ENCODE assay signal across 1 cellular context in the genomic region with DNA sequence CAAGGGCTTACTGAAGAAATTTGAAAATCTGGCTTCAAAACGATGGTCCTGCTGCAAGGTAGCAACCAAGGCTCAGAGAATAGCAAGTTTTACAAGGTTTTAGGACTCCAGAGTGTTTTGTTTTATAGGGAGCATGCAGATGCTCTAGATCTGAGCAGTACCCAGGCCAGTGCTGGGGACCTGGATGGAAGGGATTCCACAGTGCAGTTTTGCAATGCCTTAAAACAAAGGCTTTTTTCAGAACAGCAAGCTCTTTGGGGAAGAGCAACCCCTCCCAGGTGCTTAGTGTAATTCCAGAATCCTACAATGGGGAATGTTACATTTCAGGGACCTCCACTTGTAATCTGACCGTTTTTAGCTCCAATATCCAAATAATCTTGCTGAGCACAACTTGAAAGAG.
TF ChIP-seq lines count a peak whose summit lies in the region.

No MANE protein-coding gene starts in this region.

TF ChIP-seq in HepG2, 621 proteins besides CTCF, POLR2A, EP300 and RAD21:
- TF ChIP-seq, protein P1, sequence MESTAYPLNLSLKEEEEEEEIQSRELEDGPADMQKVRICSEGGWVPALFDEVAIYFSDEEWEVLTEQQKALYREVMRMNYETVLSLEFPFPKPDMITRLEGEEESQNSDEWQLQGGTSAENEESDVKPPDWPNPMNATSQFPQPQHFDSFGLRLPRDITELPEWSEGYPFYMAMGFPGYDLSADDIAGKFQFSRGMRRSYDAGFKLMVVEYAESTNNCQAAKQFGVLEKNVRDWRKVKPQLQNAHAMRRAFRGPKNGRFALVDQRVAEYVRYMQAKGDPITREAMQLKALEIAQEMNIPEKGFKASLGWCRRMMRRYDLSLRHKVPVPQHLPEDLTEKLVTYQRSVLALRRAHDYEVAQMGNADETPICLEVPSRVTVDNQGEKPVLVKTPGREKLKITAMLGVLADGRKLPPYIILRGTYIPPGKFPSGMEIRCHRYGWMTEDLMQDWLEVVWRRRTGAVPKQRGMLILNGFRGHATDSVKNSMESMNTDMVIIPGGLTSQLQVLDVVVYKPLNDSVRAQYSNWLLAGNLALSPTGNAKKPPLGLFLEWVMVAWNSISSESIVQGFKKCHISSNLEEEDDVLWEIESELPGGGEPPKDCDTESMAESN (CRISPR knock-in tag; conservative IDR thresholded peaks at IDR 0.05) = no peak
- no peak for TF ChIP-seq ZNF446 (CRISPR knock-in tag; IDR thresholded peaks at IDR 0.05)
- no peak for TF ChIP-seq SIX1 (CRISPR knock-in tag; IDR thresholded peaks at IDR 0.05; ENCODE audit: borderline replicate concordance)
- TF ChIP-seq, protein P2, sequence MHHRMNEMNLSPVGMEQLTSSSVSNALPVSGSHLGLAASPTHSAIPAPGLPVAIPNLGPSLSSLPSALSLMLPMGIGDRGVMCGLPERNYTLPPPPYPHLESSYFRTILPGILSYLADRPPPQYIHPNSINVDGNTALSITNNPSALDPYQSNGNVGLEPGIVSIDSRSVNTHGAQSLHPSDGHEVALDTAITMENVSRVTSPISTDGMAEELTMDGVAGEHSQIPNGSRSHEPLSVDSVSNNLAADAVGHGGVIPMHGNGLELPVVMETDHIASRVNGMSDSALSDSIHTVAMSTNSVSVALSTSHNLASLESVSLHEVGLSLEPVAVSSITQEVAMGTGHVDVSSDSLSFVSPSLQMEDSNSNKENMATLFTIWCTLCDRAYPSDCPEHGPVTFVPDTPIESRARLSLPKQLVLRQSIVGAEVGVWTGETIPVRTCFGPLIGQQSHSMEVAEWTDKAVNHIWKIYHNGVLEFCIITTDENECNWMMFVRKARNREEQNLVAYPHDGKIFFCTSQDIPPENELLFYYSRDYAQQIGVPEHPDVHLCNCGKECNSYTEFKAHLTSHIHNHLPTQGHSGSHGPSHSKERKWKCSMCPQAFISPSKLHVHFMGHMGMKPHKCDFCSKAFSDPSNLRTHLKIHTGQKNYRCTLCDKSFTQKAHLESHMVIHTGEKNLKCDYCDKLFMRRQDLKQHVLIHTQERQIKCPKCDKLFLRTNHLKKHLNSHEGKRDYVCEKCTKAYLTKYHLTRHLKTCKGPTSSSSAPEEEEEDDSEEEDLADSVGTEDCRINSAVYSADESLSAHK (CRISPR knock-in tag; IDR thresholded peaks at IDR 0.05; ENCODE audit: borderline replicate concordance) = no peak
- no peak for TF ChIP-seq SPEN (CRISPR knock-in tag; IDR thresholded peaks at IDR 0.05; ENCODE audit: low read depth)
- no peak for TF ChIP-seq MZF1 (CRISPR knock-in tag; IDR thresholded peaks at IDR 0.05; ENCODE audit: borderline replicate concordance)
- no peak for TF ChIP-seq ARNT (IDR thresholded peaks at IDR 0.05)
- TF ChIP-seq, protein P3, sequence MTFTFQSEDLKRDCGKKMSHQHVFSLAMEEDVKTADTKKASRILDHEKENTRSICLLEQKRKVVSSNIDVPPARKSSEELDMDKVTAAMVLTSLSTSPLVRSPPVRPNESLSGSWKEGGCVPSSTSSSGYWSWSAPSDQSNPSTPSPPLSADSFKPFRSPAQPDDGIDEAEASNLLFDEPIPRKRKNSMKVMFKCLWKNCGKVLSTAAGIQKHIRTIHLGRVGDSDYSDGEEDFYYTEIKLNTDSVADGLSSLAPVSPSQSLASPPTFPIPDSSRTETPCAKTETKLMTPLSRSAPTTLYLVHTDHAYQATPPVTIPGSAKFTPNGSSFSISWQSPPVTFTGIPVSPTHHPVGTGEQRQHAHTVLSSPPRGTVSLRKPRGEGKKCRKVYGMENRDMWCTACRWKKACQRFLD (CRISPR knock-in tag; IDR thresholded peaks at IDR 0.05; ENCODE audit: borderline replicate concordance) = no peak
- no peak for TF ChIP-seq ATM (IDR thresholded peaks at IDR 0.05; ENCODE audit: borderline replicate concordance)
- TF ChIP-seq, protein P4, sequence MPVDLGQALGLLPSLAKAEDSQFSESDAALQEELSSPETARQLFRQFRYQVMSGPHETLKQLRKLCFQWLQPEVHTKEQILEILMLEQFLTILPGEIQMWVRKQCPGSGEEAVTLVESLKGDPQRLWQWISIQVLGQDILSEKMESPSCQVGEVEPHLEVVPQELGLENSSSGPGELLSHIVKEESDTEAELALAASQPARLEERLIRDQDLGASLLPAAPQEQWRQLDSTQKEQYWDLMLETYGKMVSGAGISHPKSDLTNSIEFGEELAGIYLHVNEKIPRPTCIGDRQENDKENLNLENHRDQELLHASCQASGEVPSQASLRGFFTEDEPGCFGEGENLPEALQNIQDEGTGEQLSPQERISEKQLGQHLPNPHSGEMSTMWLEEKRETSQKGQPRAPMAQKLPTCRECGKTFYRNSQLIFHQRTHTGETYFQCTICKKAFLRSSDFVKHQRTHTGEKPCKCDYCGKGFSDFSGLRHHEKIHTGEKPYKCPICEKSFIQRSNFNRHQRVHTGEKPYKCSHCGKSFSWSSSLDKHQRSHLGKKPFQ (CRISPR knock-in tag; IDR thresholded peaks at IDR 0.05; ENCODE audit: insufficient replicate concordance) = no peak
- no peak for TF ChIP-seq DNMT1 (CRISPR knock-in tag; IDR thresholded peaks at IDR 0.05)
- TF ChIP-seq NCOR1 (IDR thresholded peaks at IDR 0.05; ENCODE audit: borderline replicate concordance, low read length) = no peak
- TF ChIP-seq MATR3 (CRISPR knock-in tag; IDR thresholded peaks at IDR 0.05) = no peak
- no peak for TF ChIP-seq KLF11 (CRISPR knock-in tag; IDR thresholded peaks at IDR 0.05)
- no peak for TF ChIP-seq ZNF790 (CRISPR knock-in tag; IDR thresholded peaks at IDR 0.05; ENCODE audit: borderline replicate concordance)
- no peak for TF ChIP-seq ZNF274 (CRISPR knock-in tag; IDR thresholded peaks at IDR 0.05)
- TF ChIP-seq, protein P5, sequence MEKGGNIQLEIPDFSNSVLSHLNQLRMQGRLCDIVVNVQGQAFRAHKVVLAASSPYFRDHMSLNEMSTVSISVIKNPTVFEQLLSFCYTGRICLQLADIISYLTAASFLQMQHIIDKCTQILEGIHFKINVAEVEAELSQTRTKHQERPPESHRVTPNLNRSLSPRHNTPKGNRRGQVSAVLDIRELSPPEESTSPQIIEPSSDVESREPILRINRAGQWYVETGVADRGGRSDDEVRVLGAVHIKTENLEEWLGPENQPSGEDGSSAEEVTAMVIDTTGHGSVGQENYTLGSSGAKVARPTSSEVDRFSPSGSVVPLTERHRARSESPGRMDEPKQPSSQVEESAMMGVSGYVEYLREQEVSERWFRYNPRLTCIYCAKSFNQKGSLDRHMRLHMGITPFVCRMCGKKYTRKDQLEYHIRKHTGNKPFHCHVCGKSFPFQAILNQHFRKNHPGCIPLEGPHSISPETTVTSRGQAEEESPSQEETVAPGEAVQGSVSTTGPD (CRISPR knock-in tag; IDR thresholded peaks at IDR 0.05) = no peak
- TF ChIP-seq, protein P6, sequence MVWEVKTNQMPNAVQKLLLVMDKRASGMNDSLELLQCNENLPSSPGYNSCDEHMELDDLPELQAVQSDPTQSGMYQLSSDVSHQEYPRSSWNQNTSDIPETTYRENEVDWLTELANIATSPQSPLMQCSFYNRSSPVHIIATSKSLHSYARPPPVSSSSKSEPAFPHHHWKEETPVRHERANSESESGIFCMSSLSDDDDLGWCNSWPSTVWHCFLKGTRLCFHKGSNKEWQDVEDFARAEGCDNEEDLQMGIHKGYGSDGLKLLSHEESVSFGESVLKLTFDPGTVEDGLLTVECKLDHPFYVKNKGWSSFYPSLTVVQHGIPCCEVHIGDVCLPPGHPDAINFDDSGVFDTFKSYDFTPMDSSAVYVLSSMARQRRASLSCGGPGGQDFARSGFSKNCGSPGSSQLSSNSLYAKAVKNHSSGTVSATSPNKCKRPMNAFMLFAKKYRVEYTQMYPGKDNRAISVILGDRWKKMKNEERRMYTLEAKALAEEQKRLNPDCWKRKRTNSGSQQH (CRISPR knock-in tag; IDR thresholded peaks at IDR 0.05; ENCODE audit: low read depth) = no peak
- no peak for TF ChIP-seq ISX (CRISPR knock-in tag; conservative IDR thresholded peaks at IDR 0.05)
